ENCODE assay signal across 8 cellular contexts in genomic region chr5:157390179-157390923, GRCh38.
DNase-seq lines count a peak whose midpoint lies in the region; ATAC-seq lines count a peak whose summit lies in the region.

No MANE protein-coding gene starts in this region.

- H3K4me3 Mint-ChIP-seq in activated T-cell treated with anti-CD3 and anti-CD28 coated beads, Interleukin-2, amount 50 U/mL, for 72 hours, result peak overlapping the region; percentile 35 to 46
- peak overlapping the region in 1 of 5 donors; percentile 73 for H3K4me3 Mint-ChIP-seq in immature natural killer cell

- peak; percentile 98 to 99 for ATAC-seq in activated T-cell treated with anti-CD3 and anti-CD28 coated beads, Interleukin-2, amount 50 U/mL, for 72 hours (replicated peaks in 1 of 2)
- ATAC-seq in HG02798 (IDR thresholded peaks at IDR 0.05; ENCODE audit: poor library complexity, unreplicated experiment) (no peak), HG02840 (IDR thresholded peaks at IDR 0.05; ENCODE audit: low FRiP score, unreplicated experiment) (no peak)

- peak overlapping the region; percentile 98 for H3K27ac Mint-ChIP-seq in activated T-cell treated with anti-CD3 and anti-CD28 coated beads, Interleukin-2, amount 50 U/mL, for 72 hours
- peak overlapping the region; percentile 39 to 99 (median 78) for H3K27ac Mint-ChIP-seq in immature natural killer cell

- peak; percentile 73 for DNase-seq in activated naive CD4-positive, alpha-beta T cell treated with Interleukin-2 at 50 U/mL for 16 hours
- no peak for DNase-seq in activated naive CD4-positive, alpha-beta T cell (lab: John Stamatoyannopoulos, UW)
- DNase-seq in activated T-cell treated with anti-CD3 and anti-CD28 coated beads, Interleukin-2, amount 50 U/mL, for 72 hours, result peak; percentile 84 to 85
- DNase-seq in immature natural killer cell, result peak in 2 of 3 donors; percentile 9 to 79
- peak; percentile 66 to 80 for DNase-seq in stimulated activated CD8-positive, alpha-beta memory T cell treated with anti-CD3 and anti-CD28 coated beads, Interleukin-15, amount 100 ng/mL, for 48 hours (ENCODE audit: low read depth in 2 of 2)
- no peak for DNase-seq in NCI-H524 (lab: John Stamatoyannopoulos, UW)

- H3K4me1 Mint-ChIP-seq in activated T-cell treated with anti-CD3 and anti-CD28 coated beads, Interleukin-2, amount 50 U/mL, for 72 hours (ENCODE audit: low read depth), result peaks cover 38% of the 10 kb centered on the region
- H3K4me1 Mint-ChIP-seq in immature natural killer cell, result peaks cover 2 to 23% of the 10 kb centered on the region in 2 donors

- H3K36me3 Mint-ChIP-seq in activated T-cell treated with anti-CD3 and anti-CD28 coated beads, Interleukin-2, amount 50 U/mL, for 72 hours (ENCODE audit: insufficient read depth in 2 of 2), result peaks cover 15 to 37% of the 10 kb centered on the region in 2 donors
- H3K36me3 Mint-ChIP-seq in immature natural killer cell, result peaks cover 34 to 74% (median 39%) of the 10 kb centered on the region in 3 donors

- no peaks in the 10 kb centered on the region for H3K27me3 Mint-ChIP-seq in activated T-cell treated with anti-CD3 and anti-CD28 coated beads, Interleukin-2, amount 50 U/mL, for 72 hours (ENCODE audit: low read depth)
- peaks cover 0 to 8% (median 3%) of the 10 kb centered on the region in 3 donors for H3K27me3 Mint-ChIP-seq in immature natural killer cell (ENCODE audit: low read depth in 3 of 3)

- no peaks in the 10 kb centered on the region for H3K9me3 Mint-ChIP-seq in activated T-cell treated with anti-CD3 and anti-CD28 coated beads, Interleukin-2, amount 50 U/mL, for 72 hours
- H3K9me3 Mint-ChIP-seq in immature natural killer cell, result no peaks in the 10 kb centered on the region

Comparison
In these comparisons a context has a peak if more than half of its experiments do, and no peak if none do; other contexts are left out.
1. DNase-seq: peak in activated naive CD4-positive, alpha-beta T cell treated with Interleukin-2 at 50 U/mL for 16 hours (single experiment), activated T-cell treated with anti-CD3 and anti-CD28 coated beads, Interleukin-2, amount 50 U/mL, for 72 hours (2 of 2), immature natural killer cell (2 of 3) and stimulated activated CD8-positive, alpha-beta memory T cell treated with anti-CD3 and anti-CD28 coated beads, Interleukin-15, amount 100 ng/mL, for 48 hours (2 of 2); none in activated naive CD4-positive, alpha-beta T cell (0 of 4) and NCI-H524 (0 of 2).
2. ATAC-seq: peak in activated T-cell treated with anti-CD3 and anti-CD28 coated beads, Interleukin-2, amount 50 U/mL, for 72 hours (2 of 2); none in HG02798 (single experiment) and HG02840 (single experiment).